In genomic region chr22:47341464-47341863, GRCh38 we compare ENCODE assay signal across 35 cellular contexts.
"Had no signal": no experiment of that assay in that cellular context is flagged by ENCODE, and none has a peak within 500 bp of the region (broad histone marks: within the 10 kb centered on the region; RNA-seq: fewer than 3 reads in every experiment).

No MANE protein-coding gene starts in this region.

- H3K27me3 ChIP-seq: MG63 had no signal

- H3K36me3 ChIP-seq: MG63 had no signal

- H3K27ac ChIP-seq: KMS-11 had no signal

- H3K9me3 ChIP-seq: MG63 had no signal

- H3K4me3 ChIP-seq: MG63 had no signal

- DNase-seq: Karpas-422, Kasumi-1, KBM-7, KG1, MM.1S, MV-4-11, NCI-H1048, NCI-H1092, NCI-H1092 treated with DMSO at 0.1 percent for 48 hours, NCI-H1105, NCI-H1105 treated with DMSO at 0.1 percent for 48 hours, NCI-H1417, NCI-H1417 treated with DMSO at 0.1 percent for 48 hours, NCI-H1436, NCI-H1436 treated with DMSO at 0.1 percent for 48 hours, NCI-H146, NCI-H1694, NCI-H1694 treated with DMSO at 0.1 percent for 48 hours, NCI-H187, NCI-H187 treated with DMSO at 0.1 percent for 48 hours, NCI-H1930, NCI-H2029, NCI-H2029 treated with DMSO at 0.1 percent for 48 hours, NCI-H2081, NCI-H2081 treated with DMSO at 0.1 percent for 48 hours, NCI-H2107, NCI-H2171, NCI-H2171 treated with DMSO at 0.1 percent for 48 hours, NCI-H2227 treated with DMSO at 0.1 percent for 48 hours, NCI-H226, NCI-H345, NCI-H446, NCI-H446 treated with DMSO at 0.1 percent for 48 hours had no signal
